In the genomic region with DNA sequence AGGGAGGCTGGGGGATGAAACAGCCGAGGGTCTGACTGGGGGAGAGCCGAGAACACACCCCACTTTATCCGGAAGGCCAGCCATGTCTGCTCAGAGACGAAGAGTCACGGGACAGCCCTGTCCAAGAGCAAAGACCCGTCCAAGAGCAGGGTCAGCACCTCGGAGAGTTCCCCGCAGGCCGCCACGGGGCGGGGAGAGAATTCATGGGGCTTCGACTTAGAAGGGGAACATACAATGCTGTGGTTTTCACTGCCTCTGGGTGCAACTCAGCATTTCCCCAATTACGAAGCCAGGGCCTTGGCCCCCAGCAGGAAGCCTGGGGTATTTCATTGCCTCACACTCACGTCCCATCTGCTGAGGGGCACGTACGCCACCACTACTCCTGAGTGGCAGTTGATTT, we compare ENCODE assay signal across 8 cellular contexts. TPM values are rescaled to one million over a fixed set of nuclear protein-coding genes. Genes with fewer than 3 reads are reported as not detected.
DNase-seq lines count a peak whose midpoint lies in the region; ATAC-seq, FAIRE-seq and TF ChIP-seq lines count a peak whose summit lies in the region.

No MANE protein-coding gene starts in this region.

- FAIRE-seq in bronchial epithelial cell (lab: Jason Lieb, UNC) = no peak

- H3K27me3 ChIP-seq in bronchial epithelial cell (ENCODE audit: control insufficient read depth, insufficient read depth, low read length) (no peaks in the 10 kb centered on the region), neural cell (ENCODE audit: insufficient read depth, low read depth, low read length) (no peaks in the 10 kb centered on the region)

- H3K27ac ChIP-seq in neural cell (ENCODE audit: low read length) = no peak overlapping the region

- TF ChIP-seq CTCF in GM12875 (IDR thresholded peaks at IDR 0.05; ENCODE audit: borderline replicate concordance, insufficient read depth, low read depth, low read length) = 0 out of 2 replicates have a peak, but pooled peaks have one; percentile 18
- no peak for TF ChIP-seq CTCF in bronchial epithelial cell (IDR thresholded peaks at IDR 0.05; ENCODE audit: insufficient read depth, low read length, severe bottlenecking)
- no peak for TF ChIP-seq CTCF in neural cell (IDR thresholded peaks at IDR 0.05; ENCODE audit: poor library complexity, severe bottlenecking)

- no peak for TF ChIP-seq EP300 in neural cell (conservative IDR thresholded peaks at IDR 0.05; ENCODE audit: poor library complexity, severe bottlenecking)

- H3K9me2 ChIP-seq in neural cell (ENCODE audit: insufficient read depth, low read length) = no peaks in the 10 kb centered on the region

- TF ChIP-seq RAD21 in neural cell (conservative IDR thresholded peaks at IDR 0.05) = no peak

- H3K9me3 ChIP-seq in neural cell (ENCODE audit: low read length) = no peaks in the 10 kb centered on the region

- DNase-seq in OCI-M1 (lab: John Stamatoyannopoulos, UW) = peak; percentile 84
- DNase-seq in bronchial epithelial cell (ENCODE audit: low read depth) = peak; percentile 15
- DNase-seq in NCI-H1930 (lab: John Stamatoyannopoulos, UW) = no peak
- no peak for DNase-seq in cerebellum (ENCODE audit: low spot score)

- no peak overlapping the region for H2AFZ ChIP-seq in neural cell (ENCODE audit: low read depth, low read length)

- H3K36me3 ChIP-seq in bronchial epithelial cell (ENCODE audit: control insufficient read depth, insufficient read depth, low read length) = no peaks in the 10 kb centered on the region
- no peaks in the 10 kb centered on the region for H3K36me3 ChIP-seq in neural cell (ENCODE audit: insufficient read depth, low read length)

- H3K9ac ChIP-seq in neural cell (ENCODE audit: low read length) = no peak overlapping the region

- no peaks in the 10 kb centered on the region for H4K20me1 ChIP-seq in neural cell (ENCODE audit: insufficient read depth)

- no peaks in the 10 kb centered on the region for H3K79me2 ChIP-seq in neural cell (replicated peaks; ENCODE audit: insufficient read depth, low read length)

- no peaks in the 10 kb centered on the region for H3F3A ChIP-seq in neural cell (ENCODE audit: insufficient read depth, low read length, poor library complexity, severe bottlenecking)

- no peak for ATAC-seq in GM21447 (IDR thresholded peaks at IDR 0.05; ENCODE audit: unreplicated experiment)
- ATAC-seq in HG03280 (IDR thresholded peaks at IDR 0.05; ENCODE audit: unreplicated experiment) = no peak

- H3K4me3 ChIP-seq in GM12875 (ENCODE audit: low read depth, low read length) (no peak overlapping the region), bronchial epithelial cell (ENCODE audit: low read depth, low read length) (no peak overlapping the region), neural cell (ENCODE audit: low read length) (no peak overlapping the region)

- no peak overlapping the region for H3K4me2 ChIP-seq in neural cell (ENCODE audit: low read length)

TF ChIP-seq in neural cell, 6 proteins besides CTCF, POLR2A, EP300 and RAD21:
- TF ChIP-seq SMC3 (conservative IDR thresholded peaks at IDR 0.05; ENCODE audit: poor library complexity) (no peak), REST (IDR thresholded peaks at IDR 0.05; ENCODE audit: borderline replicate concordance) (peak; percentile 43), MXI1 (conservative IDR thresholded peaks at IDR 0.05; ENCODE audit: poor library complexity, severe bottlenecking) (no peak), EZH2 (IDR thresholded peaks at IDR 0.05; ENCODE audit: borderline replicate concordance, insufficient read depth, low read length, poor library complexity, severe bottlenecking) (no peak), POLR2AphosphoS5 (IDR thresholded peaks at IDR 0.05) (no peak), TAF1 (IDR thresholded peaks at IDR 0.05; ENCODE audit: low read depth) (no peak)

RNA-seq across cellular contexts. Expression of gene JPH3, which starts 59.3 kb away (rescaled TPM):
- total RNA-seq in bronchial epithelial cell (not detected in 2 replicates), cerebellum (21.4 TPM)
- polyA plus RNA-seq in neural cell = 22.2 and 32.2 TPM in 2 replicates
- polyA minus RNA-seq in neural cell = 58.0 and 60.6 TPM in 2 replicates

Comparison
In these comparisons a context has a peak if more than half of its experiments do, and no peak if none do; other contexts are left out.
1. DNase-seq: peak in OCI-M1 (single experiment) and bronchial epithelial cell (single experiment); none in NCI-H1930 (0 of 2) and cerebellum (single experiment).
2. RNA of gene JPH3, which starts 59.3 kb away (total RNA-seq): 21.4 TPM in cerebellum (single experiment); not detected in bronchial epithelial cell; every median in the first group is over 10 times any median in the second.